Comparison of ENCODE assay signal across 8 cellular contexts in the genomic region with DNA sequence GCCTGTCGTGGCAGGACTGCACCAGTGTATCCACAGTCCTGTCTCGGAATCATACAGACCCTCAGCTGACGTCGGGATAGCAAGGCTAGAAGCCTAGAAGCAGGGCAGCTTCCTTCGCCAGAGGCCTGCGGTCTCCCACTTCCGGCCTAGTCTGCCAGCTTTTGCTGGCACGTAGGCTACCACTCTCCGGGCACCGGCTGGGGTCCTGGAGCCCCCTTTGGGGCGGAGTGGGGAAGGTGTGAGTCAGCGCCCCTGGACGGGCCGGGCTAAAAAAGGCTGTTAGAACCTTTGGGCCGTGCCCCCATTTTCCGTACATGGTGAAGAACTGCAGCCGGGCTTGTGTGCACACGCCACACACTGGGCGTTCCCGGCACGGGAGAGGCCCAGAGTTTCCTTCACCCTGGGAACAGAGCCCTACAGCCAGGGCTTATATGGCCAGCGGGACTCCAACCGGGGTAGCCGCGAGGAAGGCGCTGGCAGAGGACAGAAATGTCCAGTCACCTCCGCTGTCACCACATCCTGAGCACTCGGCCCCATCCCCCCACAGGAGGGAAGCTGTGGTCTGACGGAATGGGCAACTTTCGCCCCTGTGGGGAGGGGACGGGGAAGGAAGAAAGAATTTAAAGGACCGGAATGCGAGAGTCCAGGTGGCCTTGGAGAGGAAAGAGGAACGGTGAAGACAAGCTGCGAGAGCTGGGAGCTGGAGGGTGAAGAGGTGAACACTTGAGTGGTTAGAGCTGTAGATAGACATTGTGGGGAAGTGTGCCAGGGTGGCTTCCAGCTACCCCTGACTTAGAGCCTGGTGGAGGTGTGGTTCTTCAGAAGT. TPM values are rescaled to one million over a fixed set of nuclear protein-coding genes. Genes with fewer than 3 reads are reported as not detected.
A peak's percentile ranks its signal among the peaks of the same experiment; 100 is the strongest.
DNase-seq lines count a peak whose midpoint lies in the region; ATAC-seq and TF ChIP-seq lines count a peak whose summit lies in the region.

No MANE protein-coding gene starts in this region.

- H3K9me3 ChIP-seq in mucosa of rectum (ENCODE audit: control insufficient read depth in 2 of 2, low read length in 2 of 2) (no peaks in the 10 kb centered on the region), subcutaneous abdominal adipose tissue (ENCODE audit: control insufficient read depth in 5 of 5, low read length in 5 of 5) (no peaks in the 10 kb centered on the region)

- H3K9ac ChIP-seq in mucosa of rectum (ENCODE audit: low read depth in 1 of 2, low read length in 2 of 2): peak overlapping the region; percentile 68 to 73
- peak overlapping the region in 4 of 5 donors; percentile 13 to 43 (median 30) for H3K9ac ChIP-seq in subcutaneous abdominal adipose tissue (ENCODE audit: low read length in 5 of 5)

- H3K4me3 ChIP-seq in mucosa of rectum (ENCODE audit: low read length in 2 of 2): peak overlapping the region; percentile 50 to 69
- peak overlapping the region; percentile 38 to 60 (median 50) for H3K4me3 ChIP-seq in subcutaneous abdominal adipose tissue (ENCODE audit: low read depth in 1 of 5, low read length in 5 of 5)

- no peak for TF ChIP-seq CTCF in endothelial cell (IDR thresholded peaks at IDR 0.05; ENCODE audit: unreplicated experiment)

- H3K4me1 Mint-ChIP-seq in endothelial cell (ENCODE audit: unreplicated experiment): peaks cover 16% of the 10 kb centered on the region

- H3K4me3 Mint-ChIP-seq in endothelial cell (ENCODE audit: unreplicated experiment): peak overlapping the region; percentile 73

- no peaks in the 10 kb centered on the region for H3K36me3 Mint-ChIP-seq in endothelial cell (ENCODE audit: low read depth, unreplicated experiment)

- H3K27ac Mint-ChIP-seq in endothelial cell (ENCODE audit: unreplicated experiment): peak overlapping the region; percentile 36

- H3K27ac ChIP-seq in mucosa of rectum (ENCODE audit: low read depth in 2 of 2, low read length in 2 of 2) (peak overlapping the region; percentile 93 to 94), subcutaneous abdominal adipose tissue (ENCODE audit: low read depth, low read length) (peak overlapping the region; percentile 66)

- DNase-seq in AG20443 (ENCODE audit: low spot score) (peak; percentile 67), NCI-H2196 treated with DMSO at 0.1 percent for 48 hours (lab: John Stamatoyannopoulos, UW; ENCODE audit: unreplicated experiment) (peak; percentile 23), endothelial cell (ENCODE audit: low spot score) (no peak), NCI-H82 treated with DMSO at 0.1 percent for 48 hours (lab: John Stamatoyannopoulos, UW; ENCODE audit: unreplicated experiment) (no peak)
- peak; percentile 80 for DNase-seq in activated CD8-positive, alpha-beta memory T cell treated with anti-CD3 and anti-CD28 coated beads for 24 hours

- H3K9me3 Mint-ChIP-seq in endothelial cell (ENCODE audit: unreplicated experiment): no peaks in the 10 kb centered on the region

- H3K27me3 Mint-ChIP-seq in endothelial cell (ENCODE audit: unreplicated experiment): peaks cover 9% of the 10 kb centered on the region

- no peaks in the 10 kb centered on the region for H3K27me3 ChIP-seq in mucosa of rectum (ENCODE audit: control insufficient read depth in 2 of 2, insufficient read depth in 2 of 2, low read length in 2 of 2)
- H3K27me3 ChIP-seq in subcutaneous abdominal adipose tissue (ENCODE audit: control insufficient read depth in 5 of 5, insufficient read depth in 4 of 5, low read length in 5 of 5): peaks cover 0 to 5% (median 0%) of the 10 kb centered on the region in 5 donors

- ATAC-seq in GM21737 (IDR thresholded peaks at IDR 0.05; ENCODE audit: unreplicated experiment): peak; percentile 22

- peaks cover 8 to 23% of the 10 kb centered on the region in 2 donors for H3K4me1 ChIP-seq in mucosa of rectum (ENCODE audit: control insufficient read depth in 2 of 2, insufficient read depth in 2 of 2, low read length in 2 of 2)
- peaks cover 0 to 39% (median 23%) of the 10 kb centered on the region in 5 donors for H3K4me1 ChIP-seq in subcutaneous abdominal adipose tissue (ENCODE audit: control insufficient read depth in 5 of 5, insufficient read depth in 5 of 5, low read length in 5 of 5)

- H3K36me3 ChIP-seq in mucosa of rectum (ENCODE audit: control insufficient read depth in 2 of 2, insufficient read depth in 2 of 2, low read length in 2 of 2) (no peaks in the 10 kb centered on the region), subcutaneous abdominal adipose tissue (ENCODE audit: control insufficient read depth in 5 of 5, insufficient read depth in 5 of 5, low read length in 5 of 5) (no peaks in the 10 kb centered on the region)

RNA-seq across cellular contexts. Expression of a gene that starts 4.6 kb away (rescaled TPM):
- 1.2 TPM for total RNA-seq in endothelial cell (ENCODE audit: unreplicated experiment)

RNA-seq across cellular contexts. Expression of a gene that starts 4.6 kb away (rescaled TPM):
- 1.9 TPM for total RNA-seq in endothelial cell (ENCODE audit: unreplicated experiment)

RNA-seq across cellular contexts. Expression of a gene that starts 19.0 kb away (rescaled TPM):
- 11.3 TPM for total RNA-seq in endothelial cell (ENCODE audit: unreplicated experiment)

RNA-seq across cellular contexts. Expression of a gene that starts 32.9 kb away (rescaled TPM):
- 1.8 TPM for total RNA-seq in endothelial cell (ENCODE audit: unreplicated experiment)

RNA-seq across cellular contexts. Expression of a gene that starts 43.6 kb away (rescaled TPM):
- 28.8 TPM for total RNA-seq in endothelial cell (ENCODE audit: unreplicated experiment)

Comparison
In these comparisons a context has a peak if more than half of its experiments do, and no peak if none do; other contexts are left out.
1. DNase-seq: peak in AG20443 (single experiment), NCI-H2196 treated with DMSO at 0.1 percent for 48 hours (single experiment) and activated CD8-positive, alpha-beta memory T cell treated with anti-CD3 and anti-CD28 coated beads for 24 hours (single experiment); none in endothelial cell (single experiment) and NCI-H82 treated with DMSO at 0.1 percent for 48 hours (single experiment).